ENCODE assay signal across 17 cellular contexts in the genomic region with DNA sequence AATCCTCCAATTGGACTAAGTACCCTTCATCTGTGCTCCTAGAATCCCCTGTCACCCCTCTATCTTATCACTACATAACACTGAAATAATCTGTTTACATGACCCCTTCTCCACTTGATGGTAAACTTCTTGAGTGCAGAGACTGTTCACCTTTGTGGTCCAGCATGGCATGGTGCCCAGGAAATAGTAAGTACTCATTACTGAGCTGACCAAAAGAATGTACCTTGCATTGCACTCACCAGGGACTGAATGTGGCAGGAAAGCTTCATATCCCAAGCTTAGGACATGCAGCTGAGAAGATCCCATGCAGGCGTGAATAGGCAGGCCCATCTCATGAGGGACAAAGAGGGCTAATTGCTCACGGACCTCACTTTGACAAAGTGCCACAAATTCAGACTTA. TPM values are rescaled to one million over a fixed set of nuclear protein-coding genes. Genes with fewer than 3 reads are reported as not detected.
DNase-seq lines count a peak whose midpoint lies in the region; ATAC-seq and TF ChIP-seq lines count a peak whose summit lies in the region.
"Had no signal": no experiment of that assay in that cellular context is flagged by ENCODE, and none has a peak within 500 bp of the region (broad histone marks: within the 10 kb centered on the region; RNA-seq: fewer than 3 reads in every experiment).

No MANE protein-coding gene starts in this region.

- H3K9me3 Mint-ChIP-seq in MCF 10A (ENCODE audit: unreplicated experiment), result no peaks in the 10 kb centered on the region
- H3K9me3 Mint-ChIP-seq in endothelial cell (ENCODE audit: unreplicated experiment), result no peaks in the 10 kb centered on the region
- H3K9me3 Mint-ChIP-seq in nephron progenitor cell, result no peaks in the 10 kb centered on the region
- H3K9me3 Mint-ChIP-seq: activated CD8-positive, alpha-beta T cell treated with anti-CD3 and anti-CD28 coated beads for 36 hours; activated naive CD8-positive, alpha-beta T cell treated with anti-CD3 and anti-CD28 coated beads, Interleukin-2, amount 10 ng/mL, durations not matched to agents 7 days and 5 days; natural killer cell had no signal

- no peaks in the 10 kb centered on the region for H3K36me3 ChIP-seq in breast epithelium

- H3K4me1 Mint-ChIP-seq in MCF 10A (ENCODE audit: insufficient read depth, unreplicated experiment) (peaks cover 9% of the 10 kb centered on the region), endothelial cell (ENCODE audit: unreplicated experiment) (no peaks in the 10 kb centered on the region), nephron progenitor cell (no peaks in the 10 kb centered on the region)
- H3K4me1 Mint-ChIP-seq: natural killer cell had no signal

- intact Hi-C loops in MCF 10A (cut with micrococcal nuclease) (loop anchor here (2.0 to 5.0 kb wide), 2 partner anchors 53 to 99 kb away; a partner anchor contains a TSS), breast epithelium (cut with DNase I; ENCODE audit: low total_unique reads) (no loop called here)

- no peak overlapping the region for H3K27ac Mint-ChIP-seq in MCF 10A (ENCODE audit: low read depth, unreplicated experiment)
- H3K27ac Mint-ChIP-seq in endothelial cell (ENCODE audit: unreplicated experiment), result no peak overlapping the region
- H3K27ac Mint-ChIP-seq in nephron progenitor cell, result no peak overlapping the region
- H3K27ac Mint-ChIP-seq: activated CD8-positive, alpha-beta T cell treated with anti-CD3 and anti-CD28 coated beads for 36 hours; activated naive CD8-positive, alpha-beta T cell treated with anti-CD3 and anti-CD28 coated beads, Interleukin-2, amount 10 ng/mL, durations not matched to agents 7 days and 5 days; natural killer cell had no signal

- H3K4me3 ChIP-seq in breast epithelium (no peak overlapping the region), fibroblast of the aortic adventitia (ENCODE audit: low read depth, low read length) (no peak overlapping the region)

- no peaks in the 10 kb centered on the region for H3K27me3 ChIP-seq in breast epithelium

- no peak overlapping the region for H3K4me3 Mint-ChIP-seq in MCF 10A (ENCODE audit: unreplicated experiment)
- no peak overlapping the region for H3K4me3 Mint-ChIP-seq in endothelial cell (ENCODE audit: unreplicated experiment)
- no peak overlapping the region for H3K4me3 Mint-ChIP-seq in nephron progenitor cell
- H3K4me3 Mint-ChIP-seq: activated CD8-positive, alpha-beta T cell treated with anti-CD3 and anti-CD28 coated beads for 36 hours; activated naive CD8-positive, alpha-beta T cell treated with anti-CD3 and anti-CD28 coated beads, Interleukin-2, amount 10 ng/mL, durations not matched to agents 7 days and 5 days; natural killer cell had no signal

- H3K27me3 Mint-ChIP-seq in MCF 10A (ENCODE audit: insufficient read depth, unreplicated experiment) (no peaks in the 10 kb centered on the region), endothelial cell (ENCODE audit: unreplicated experiment) (no peaks in the 10 kb centered on the region), nephron progenitor cell (ENCODE audit: low read depth, poor library complexity) (no peaks in the 10 kb centered on the region)
- H3K27me3 Mint-ChIP-seq: activated CD8-positive, alpha-beta T cell treated with anti-CD3 and anti-CD28 coated beads for 36 hours; activated naive CD8-positive, alpha-beta T cell treated with anti-CD3 and anti-CD28 coated beads, Interleukin-2, amount 10 ng/mL, durations not matched to agents 7 days and 5 days had no signal

- DNase-seq in MCF 10A (ENCODE audit: unreplicated experiment), result peak; percentile 85
- DNase-seq in breast epithelium (ENCODE audit: low spot score in 2 of 2), result no peak
- DNase-seq in RPMI8226, result peak; percentile 84
- DNase-seq in fibroblast of the aortic adventitia (ENCODE audit: low read depth), result peak; percentile 60
- DNase-seq in endothelial cell (ENCODE audit: low spot score), result no peak
- no peak for DNase-seq in stimulated activated naive CD8-positive, alpha-beta T cell treated with anti-CD3 and anti-CD28 coated beads, Interleukin-15, Interleukin-2, amounts not matched to agents 100 U/mL and 50 U/mL, for 24 hours
- DNase-seq in nephron progenitor cell, result no peak
- DNase-seq in NCI-H1105 treated with DMSO at 0.1 percent for 48 hours (lab: John Stamatoyannopoulos, UW), result no peak
- DNase-seq: activated CD8-positive, alpha-beta T cell treated with anti-CD3 and anti-CD28 coated beads for 36 hours; activated naive CD8-positive, alpha-beta T cell treated with anti-CD3 and anti-CD28 coated beads, Interleukin-2, amount 10 ng/mL, durations not matched to agents 7 days and 5 days; effector memory CD4-positive, alpha-beta T cell; KG1; natural killer cell; NCI-H524 treated with DMSO at 0.1 percent for 48 hours; stimulated activated CD4-positive, alpha-beta T cell treated with anti-CD3 and anti-CD28 coated beads, Interleukin-12 subunit alpha, Interleukin-12 subunit beta, amount 100 ng/mL, for 4 hours; T-helper 1 cell had no signal

- no peak for ATAC-seq in stimulated activated naive CD8-positive, alpha-beta T cell treated with anti-CD3 and anti-CD28 coated beads, Interleukin-15, Interleukin-2, amounts not matched to agents 100 U/mL and 50 U/mL, for 24 hours
- ATAC-seq: activated CD8-positive, alpha-beta T cell treated with anti-CD3 and anti-CD28 coated beads for 36 hours; natural killer cell had no signal

- TF ChIP-seq CTCF in MCF 10A (IDR thresholded peaks at IDR 0.05; ENCODE audit: unreplicated experiment) (no peak), breast epithelium (IDR thresholded peaks at IDR 0.05) (no peak), fibroblast of the aortic adventitia (IDR thresholded peaks at IDR 0.05; ENCODE audit: insufficient read depth, low read length) (no peak), endothelial cell (IDR thresholded peaks at IDR 0.05; ENCODE audit: unreplicated experiment) (no peak), nephron progenitor cell (IDR thresholded peaks at IDR 0.05) (no peak)

- CTCF ChIA-PET in MCF 10A (lab: Yijun Ruan, JAX), result interaction anchor here (0.5 to 1.4 kb wide), 3 partner anchors 23 to 100 kb away, joined by 3 to 5 read pairs (median 4); no protein-coding TSS in a partner anchor

- no peaks in the 10 kb centered on the region for H3K9me3 ChIP-seq in breast epithelium

- H3K27ac ChIP-seq in breast epithelium, result no peak overlapping the region

- POLR2A ChIA-PET in MCF 10A (lab: Yijun Ruan, JAX), result interaction anchor here (1.0 to 3.2 kb wide), 5 partner anchors 16 to 60 kb away, joined by 3 to 33 read pairs (median 3); a partner anchor contains a TSS

- no TSS peak for BruUV-seq in MCF 10A (replicated peaks; lab: Mats Ljungman, UMichigan)

- H3K36me3 Mint-ChIP-seq in MCF 10A (ENCODE audit: insufficient read depth, unreplicated experiment), result no peaks in the 10 kb centered on the region
- no peaks in the 10 kb centered on the region for H3K36me3 Mint-ChIP-seq in endothelial cell (ENCODE audit: low read depth, unreplicated experiment)
- no peaks in the 10 kb centered on the region for H3K36me3 Mint-ChIP-seq in nephron progenitor cell (ENCODE audit: low read depth)
- H3K36me3 Mint-ChIP-seq: natural killer cell had no signal

- H3K4me1 ChIP-seq in breast epithelium, result no peaks in the 10 kb centered on the region

- no peak for TF ChIP-seq POLR2A in breast epithelium (IDR thresholded peaks at IDR 0.05)

RNA-seq across cellular contexts. Expression of a gene that starts 1.4 kb away (rescaled TPM):
- total RNA-seq in MCF 10A (2022) (not detected in 2 replicates), breast epithelium (not detected), fibroblast of the aortic adventitia (ENCODE audit: low replicate concordance) (not detected in 2 replicates), endothelial cell (ENCODE audit: unreplicated experiment) (not detected)
- total RNA-seq: activated CD8-positive, alpha-beta T cell treated with anti-CD3 and anti-CD28 coated beads for 36 hours; activated naive CD8-positive, alpha-beta T cell treated with anti-CD3 and anti-CD28 coated beads, Interleukin-2, amount 10 ng/mL, durations not matched to agents 7 days and 5 days; G401; natural killer cell had no signal

RNA-seq across cellular contexts. Expression of a gene that starts 53.4 kb away (rescaled TPM):
- 19.1 and 21.4 TPM in 2 replicates for total RNA-seq in MCF 10A (2022)
- total RNA-seq in breast epithelium, result 10 to 100 TPM; 15.4 to 41.3 (median 27.2) TPM
- total RNA-seq in fibroblast of the aortic adventitia (ENCODE audit: low replicate concordance), result 23.6 and 28.4 TPM in 2 replicates
- 19.9 TPM for total RNA-seq in endothelial cell (ENCODE audit: unreplicated experiment)

Comparison
In these comparisons a context has a peak if more than half of its experiments do, and no peak if none do; other contexts are left out.
1. DNase-seq: peak in MCF 10A (single experiment), RPMI8226 (single experiment) and fibroblast of the aortic adventitia (single experiment); none in breast epithelium (0 of 2), endothelial cell (single experiment), stimulated activated naive CD8-positive, alpha-beta T cell treated with anti-CD3 and anti-CD28 coated beads, Interleukin-15, Interleukin-2, amounts not matched to agents 100 U/mL and 50 U/mL, for 24 hours (single experiment), nephron progenitor cell (single experiment) and NCI-H1105 treated with DMSO at 0.1 percent for 48 hours (single experiment).